Comparison of ENCODE assay signal across 16 cellular contexts in genomic region chr12:51189790-51190355, GRCh38. TPM values are rescaled to one million over a fixed set of nuclear protein-coding genes. Genes with fewer than 3 reads are reported as not detected.
DNase-seq lines count a peak whose midpoint lies in the region; ATAC-seq and TF ChIP-seq lines count a peak whose summit lies in the region.
"Had no signal": no experiment of that assay in that cellular context is flagged by ENCODE, and none has a peak within 500 bp of the region (broad histone marks: within the 10 kb centered on the region; RNA-seq: fewer than 3 reads in every experiment).

No MANE protein-coding gene starts in this region.

- no peaks in the 10 kb centered on the region for H3K27me3 Mint-ChIP-seq in memory B cell
- H3K27me3 Mint-ChIP-seq: B cell; CD4-positive, alpha-beta memory T cell had no signal

- no peak overlapping the region for H3K9ac ChIP-seq in skeletal muscle tissue (ENCODE audit: low read depth in 1 of 3, low read length in 3 of 3)

- intact Hi-C loops in OCI-LY7 (cut with micrococcal nuclease; ENCODE audit: unreplicated experiment) = loop anchor here (2.0 to 5.0 kb wide), 3 partner anchors 29 to 143 kb away; partner anchors contain the start of genes CSRNP2, LETMD1 and POU6F1

- peak overlapping the region; percentile 93; the same call in 1 of the 2 replicates for H2AFZ ChIP-seq in OCI-LY7 (ENCODE audit: low read length)

- CTCF ChIA-PET in OCI-LY7 (lab: Charles Lee; ENCODE audit: unreplicated experiment) = interaction anchor here (1.0 kb wide), 1 partner anchor 15 kb away, joined by 3 read pairs; no protein-coding TSS in a partner anchor

- no peaks in the 10 kb centered on the region for H3K36me3 ChIP-seq in OCI-LY7 (ENCODE audit: insufficient read depth, low read length)
- peaks cover 16 to 31% (median 29%) of the 10 kb centered on the region in 3 donors for H3K36me3 ChIP-seq in skeletal muscle tissue (ENCODE audit: control insufficient read depth in 3 of 3, insufficient read depth in 3 of 3, low read length in 3 of 3)

- H3K4me3 Mint-ChIP-seq in memory B cell = no peak overlapping the region
- H3K4me3 Mint-ChIP-seq: B cell; CD4-positive, alpha-beta memory T cell had no signal

- H3K4me3 ChIP-seq in OCI-LY7 (ENCODE audit: low read depth, low read length, poor library complexity, severe bottlenecking) (no peak overlapping the region), skeletal muscle tissue (ENCODE audit: low read length in 3 of 3) (no peak overlapping the region)
- H3K4me3 ChIP-seq: HAP-1 had no signal

- peaks cover 19% of the 10 kb centered on the region for H3K4me1 Mint-ChIP-seq in memory B cell
- H3K4me1 Mint-ChIP-seq: CD4-positive, alpha-beta memory T cell had no signal

- TF ChIP-seq CTCF in GM20000 (IDR thresholded peaks at IDR 0.05; ENCODE audit: extremely low read depth, missing control alignments) (no peak), OCI-LY7 (conservative IDR thresholded peaks at IDR 0.05; ENCODE audit: low read length) (no peak)

- no TSS peak for BruUV-seq in OCI-LY7 (replicated peaks; lab: Mats Ljungman, UMichigan)

- peak overlapping the region; percentile 67 for H3K27ac ChIP-seq in OCI-LY7 (ENCODE audit: low read depth, low read length, poor library complexity, severe bottlenecking)
- H3K27ac ChIP-seq in skeletal muscle tissue (ENCODE audit: low read depth, low read length) = peak overlapping the region; percentile 61

- H3K9me3 ChIP-seq in OCI-LY7 (ENCODE audit: low read length) (no peaks in the 10 kb centered on the region), skeletal muscle tissue (ENCODE audit: control insufficient read depth in 3 of 3, low read length in 3 of 3) (no peaks in the 10 kb centered on the region)
- H3K9me3 ChIP-seq: HAP-1 had no signal

- no peaks in the 10 kb centered on the region for H3K9me3 Mint-ChIP-seq in memory B cell
- H3K9me3 Mint-ChIP-seq: CD4-positive, alpha-beta memory T cell had no signal

- peak overlapping the region; percentile 78 for H3K27ac Mint-ChIP-seq in memory B cell
- H3K27ac Mint-ChIP-seq: B cell had no signal

- peaks cover 9% of the 10 kb centered on the region for H3K36me3 Mint-ChIP-seq in memory B cell

- H3K79me2 ChIP-seq in OCI-LY7 (ENCODE audit: insufficient read depth, low read depth, low read length) = no peaks in the 10 kb centered on the region

- peak overlapping the region; percentile 73; the same call in 1 of the 2 replicates for H3K4me2 ChIP-seq in OCI-LY7 (ENCODE audit: low read length)

- peak; percentile 3 for DNase-seq in GM20000 (ENCODE audit: low spot score)
- DNase-seq in OCI-LY7 (ENCODE audit: low spot score) = peak; percentile 37
- DNase-seq in memory B cell (ENCODE audit: low spot score in 2 of 2) = no peak
- DNase-seq in NCI-H2171 treated with DMSO at 0.1 percent for 48 hours (lab: John Stamatoyannopoulos, UW) = no peak
- DNase-seq: C1 segment of cervical spinal cord; CD4-positive, alpha-beta memory T cell; DMS153; DMS79 treated with DMSO at 0.1 percent for 48 hours; EL; GOT3; KBM-7 had no signal

- ATAC-seq in memory B cell (ENCODE audit: low read depth) = no peak
- no peak for ATAC-seq in HG03432 (IDR thresholded peaks at IDR 0.05; ENCODE audit: unreplicated experiment)
- ATAC-seq in HG02970 (IDR thresholded peaks at IDR 0.05; ENCODE audit: low FRiP score, unreplicated experiment) = no peak

- POLR2A ChIA-PET in OCI-LY7 (lab: Charles Lee) = interaction anchor here (0.5 to 1.2 kb wide), 4 partner anchors 12 to 121 kb away, joined by 3 to 5 read pairs (median 4); partner anchors contain the start of gene CSRNP2

- H3K9me2 ChIP-seq in OCI-LY7 (ENCODE audit: insufficient read depth, low read length) = no peaks in the 10 kb centered on the region

- H3K27me3 ChIP-seq in skeletal muscle tissue (ENCODE audit: control insufficient read depth in 3 of 3, insufficient read depth in 3 of 3, low read length in 3 of 3) = no peaks in the 10 kb centered on the region

- peaks cover 48% of the 10 kb centered on the region for H3K4me1 ChIP-seq in OCI-LY7 (ENCODE audit: insufficient read depth, low read length, poor library complexity, severe bottlenecking)
- H3K4me1 ChIP-seq in skeletal muscle tissue (ENCODE audit: control insufficient read depth in 3 of 3, insufficient read depth in 3 of 3, low read length in 3 of 3) = peaks cover 10 to 40% (median 17%) of the 10 kb centered on the region in 3 donors
- H3K4me1 ChIP-seq: HAP-1 had no signal

- no peaks in the 10 kb centered on the region for H4K20me1 ChIP-seq in OCI-LY7 (ENCODE audit: insufficient read depth, low read length)

RNA-seq across cellular contexts. Expression of gene TFCP2, which starts 16.9 kb away (rescaled TPM):
- 7.1 and 7.2 TPM in 2 replicates for total RNA-seq in OCI-LY7 (2014; rRNA removed; shearing (Covaris generic))
- total RNA-seq in OCI-LY7 (2022) (10.2 and 11.5 TPM in 2 replicates), skeletal muscle tissue (14.6 TPM)

RNA-seq across cellular contexts. Expression of gene POU6F1, which starts 28.0 kb away (rescaled TPM):
- total RNA-seq in OCI-LY7 (2014; rRNA removed; shearing (Covaris generic)) = 1.2 and 2.6 TPM in 2 replicates
- 5.0 and 5.5 TPM in 2 replicates for total RNA-seq in OCI-LY7 (2022)
- total RNA-seq in skeletal muscle tissue = 2.6 TPM

RNA-seq across cellular contexts. Expression of gene DAZAP2, which starts 48.8 kb away (rescaled TPM):
- total RNA-seq in OCI-LY7 (2014; rRNA removed; shearing (Covaris generic)) = 101 and 137 TPM in 2 replicates
- total RNA-seq in OCI-LY7 (2022) = 131 and 153 TPM in 2 replicates
- total RNA-seq in skeletal muscle tissue = 31.3 TPM

Comparison
In these comparisons a context has a peak if more than half of its experiments do, and no peak if none do; other contexts are left out.
1. DNase-seq: peak in GM20000 (single experiment) and OCI-LY7 (single experiment); none in memory B cell (0 of 2) and NCI-H2171 treated with DMSO at 0.1 percent for 48 hours (single experiment).